ENCODE assay signal across 22 cellular contexts in the genomic region with DNA sequence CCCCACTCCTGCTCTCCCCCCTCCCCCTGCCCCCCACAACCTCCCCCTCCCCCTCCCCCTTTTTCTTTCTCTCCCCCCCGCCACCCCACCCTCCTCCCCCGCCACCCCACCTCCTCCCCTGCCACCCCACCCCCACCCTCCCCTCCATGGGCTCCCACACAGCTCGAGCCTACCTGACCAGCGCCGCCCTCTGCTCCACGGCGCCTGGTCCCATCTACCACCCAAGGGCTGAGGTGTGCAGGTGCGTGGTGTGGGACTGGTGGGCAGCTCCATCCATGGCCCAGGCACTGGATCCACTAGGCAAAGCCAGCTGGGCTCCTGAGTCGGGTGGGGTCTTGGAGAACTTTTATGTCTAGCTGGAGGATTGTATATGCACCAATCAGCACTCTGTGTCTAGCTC.
"Had no signal": no experiment of that assay in that cellular context is flagged by ENCODE, and none has a peak within 500 bp of the region (broad histone marks: within the 10 kb centered on the region; RNA-seq: fewer than 3 reads in every experiment).

No MANE protein-coding gene starts in this region.

- ATAC-seq: stimulated activated effector memory CD8-positive, alpha-beta T cell treated with anti-CD3 and anti-CD28 coated beads, Interleukin-12 subunit alpha, Interleukin-12 subunit beta, amount 100 ng/mL, for 72 hours; stimulated activated memory B cell treated with anti-CD40 and anti-IgM and Interleukin-4, amounts not matched to agents 10 μg/mL and 1 μg/mL and 100 μg/mL, for 72 hours; stimulated activated naive B cell treated with anti-CD40 and anti-IgM and Interleukin-4, amounts not matched to agents 10 μg/mL and 1 μg/mL and 100 μg/mL, for 72 hours; upper lobe of right lung had no signal

- DNase-seq: stimulated activated CD4-positive, alpha-beta T cell treated with anti-CD3 and anti-CD28 coated beads, Interleukin-2, amount 100 ng/mL, for 24 hours; stimulated activated CD4-positive, alpha-beta T cell treated with anti-CD3 and anti-CD28 coated beads, Interleukin-2, amount 100 ng/mL, for 48 hours; stimulated activated CD4-positive, alpha-beta T cell treated with anti-CD3 and anti-CD28 coated beads, Interleukin-4, amount 100 ng/mL, for 1 hour; stimulated activated CD4-positive, alpha-beta T cell treated with anti-CD3 and anti-CD28 coated beads, Interleukin-4, amount 100 ng/mL, for 24 hours; stimulated activated CD4-positive, alpha-beta T cell treated with anti-CD3 and anti-CD28 coated beads, Interleukin-4, amount 100 ng/mL, for 4 hours; stimulated activated CD8-positive, alpha-beta memory T cell treated with anti-CD3 and anti-CD28 coated beads, Interleukin-4, amount 100 ng/mL, for 48 hours; stimulated activated naive B cell treated with anti-CD40 and anti-IgM and Interleukin-4, amounts not matched to agents 10 μg/mL and 1 μg/mL and 100 μg/mL, for 72 hours; stimulated activated naive CD4-positive, alpha-beta T cell; stimulated activated naive CD4-positive, alpha-beta T cell treated with Interleukin-2 at 50 U/mL for 16 hours; stomach; substantia nigra; testis; thyroid gland; tibial artery; transverse colon; trophoblast cell; upper lobe of right lung; uterus had no signal

- H3K27ac Mint-ChIP-seq: stimulated activated effector memory CD8-positive, alpha-beta T cell treated with anti-CD3 and anti-CD28 coated beads, Interleukin-12 subunit alpha, Interleukin-12 subunit beta, amount 100 ng/mL, for 72 hours; stimulated activated memory B cell treated with anti-CD40 and anti-IgM and Interleukin-4, amounts not matched to agents 10 μg/mL and 1 μg/mL and 100 μg/mL, for 72 hours; stimulated activated naive B cell treated with anti-CD40 and anti-IgM and Interleukin-4, amounts not matched to agents 10 μg/mL and 1 μg/mL and 100 μg/mL, for 72 hours; stimulated activated naive CD8-positive, alpha-beta T cell treated with anti-CD3 and anti-CD28 coated beads, Interleukin-15, Interleukin-2, amounts not matched to agents 100 ng/mL and 50 ng/mL, for 24 hours; type B pancreatic cell had no signal

- H3K4me1 Mint-ChIP-seq: stimulated activated effector memory CD8-positive, alpha-beta T cell treated with anti-CD3 and anti-CD28 coated beads, Interleukin-12 subunit alpha, Interleukin-12 subunit beta, amount 100 ng/mL, for 72 hours; stimulated activated memory B cell treated with anti-CD40 and anti-IgM and Interleukin-4, amounts not matched to agents 10 μg/mL and 1 μg/mL and 100 μg/mL, for 72 hours had no signal

- H3K27me3 Mint-ChIP-seq: type B pancreatic cell had no signal

- H3K9me3 Mint-ChIP-seq: stimulated activated effector memory CD8-positive, alpha-beta T cell treated with anti-CD3 and anti-CD28 coated beads, Interleukin-12 subunit alpha, Interleukin-12 subunit beta, amount 100 ng/mL, for 72 hours; stimulated activated naive CD8-positive, alpha-beta T cell treated with anti-CD3 and anti-CD28 coated beads, Interleukin-15, Interleukin-2, amounts not matched to agents 100 ng/mL and 50 ng/mL, for 24 hours had no signal

- H3K4me3 Mint-ChIP-seq: stimulated activated effector memory CD8-positive, alpha-beta T cell treated with anti-CD3 and anti-CD28 coated beads, Interleukin-12 subunit alpha, Interleukin-12 subunit beta, amount 100 ng/mL, for 72 hours; stimulated activated memory B cell treated with anti-CD40 and anti-IgM and Interleukin-4, amounts not matched to agents 10 μg/mL and 1 μg/mL and 100 μg/mL, for 72 hours; stimulated activated naive B cell treated with anti-CD40 and anti-IgM and Interleukin-4, amounts not matched to agents 10 μg/mL and 1 μg/mL and 100 μg/mL, for 72 hours; stimulated activated naive CD8-positive, alpha-beta T cell treated with anti-CD3 and anti-CD28 coated beads, Interleukin-15, Interleukin-2, amounts not matched to agents 100 ng/mL and 50 ng/mL, for 24 hours; type B pancreatic cell had no signal
